In genomic region chr17:55238197-55238930, GRCh38 we compare ENCODE assay signal across 8 cellular contexts. TPM values are rescaled to one million over a fixed set of nuclear protein-coding genes. Genes with fewer than 3 reads are reported as not detected.
DNase-seq lines count a peak whose midpoint lies in the region; ATAC-seq and TF ChIP-seq lines count a peak whose summit lies in the region.

No MANE protein-coding gene starts in this region.

- no peak for TF ChIP-seq CTCF in brain microvascular endothelial cell (IDR thresholded peaks at IDR 0.05; ENCODE audit: low read depth, low read length, missing control alignments)
- peak in 3 of 5 experiments; percentile 12 to 21 (median 21) for TF ChIP-seq CTCF in gastrocnemius medialis (IDR thresholded peaks at IDR 0.05 in 4 of 5, conservative IDR thresholded peaks at IDR 0.05 in 1 of 5)

- in situ Hi-C loops in brain microvascular endothelial cell (cut with HindIII; ENCODE audit: low pct_ligation_motif_present, low sequenced_read_pairs) (no loop called here), gastrocnemius medialis (cut with MboI; ENCODE audit: low sequenced_read_pairs in 4 of 4) (no loop called here)

- H3K27me3 ChIP-seq in brain microvascular endothelial cell (replicated peaks) (no peaks in the 10 kb centered on the region), iPS DF 6.9 (ENCODE audit: control insufficient read depth, insufficient read depth, low read length) (peaks cover 2% of the 10 kb centered on the region; the same call in 1 of the 2 replicates), gastrocnemius medialis (no peaks in the 10 kb centered on the region)

- peak; percentile 79 for ATAC-seq in GM18508 (IDR thresholded peaks at IDR 0.05; ENCODE audit: insufficient read depth, unreplicated experiment)
- peak; percentile 95 for ATAC-seq in HG02970 (IDR thresholded peaks at IDR 0.05; ENCODE audit: low FRiP score, unreplicated experiment)
- ATAC-seq in gastrocnemius medialis = peak; percentile 96 to 97

- no peaks in the 10 kb centered on the region for H3K36me3 ChIP-seq in brain microvascular endothelial cell (replicated peaks)
- H3K36me3 ChIP-seq in iPS DF 6.9 (ENCODE audit: control insufficient read depth, insufficient read depth, low read length) = no peaks in the 10 kb centered on the region
- H3K36me3 ChIP-seq in gastrocnemius medialis = no peaks in the 10 kb centered on the region

- H3K27ac ChIP-seq in brain microvascular endothelial cell = no peak overlapping the region
- no peak overlapping the region for H3K27ac ChIP-seq in iPS DF 6.9 (ENCODE audit: low read length)
- peak overlapping the region; percentile 74 to 86 (median 82) for H3K27ac ChIP-seq in gastrocnemius medialis

- H3K9me3 ChIP-seq in iPS DF 6.9 (ENCODE audit: control insufficient read depth, insufficient read depth, low read length) (no peaks in the 10 kb centered on the region), gastrocnemius medialis (no peaks in the 10 kb centered on the region)

- DNase-seq in NCI-H187 treated with DMSO at 0.1 percent for 48 hours (lab: John Stamatoyannopoulos, UW) (peak; percentile 87), UCSD-AML1 (lab: John Stamatoyannopoulos, UW; ENCODE audit: unreplicated experiment) (peak; percentile 71), brain microvascular endothelial cell (peak; percentile 78), iPS DF 6.9 (ENCODE audit: low read depth, low spot score) (peak; percentile 93), gastrocnemius medialis (peak; percentile 86 to 92)
- DNase-seq in NK-92 treated with Interleukin-12 subunit alpha and Interleukin-12 subunit beta, amount 100 ng/mL, for 24 hours (lab: John Stamatoyannopoulos, UW) = no peak

- H3K4me3 ChIP-seq in brain microvascular endothelial cell (ENCODE audit: low read depth, low read length) (peak overlapping the region; percentile 63), iPS DF 6.9 (ENCODE audit: low read length) (peak overlapping the region; percentile 46; the same call in 1 of the 2 replicates), gastrocnemius medialis (peak overlapping the region; percentile 56 to 67 (median 61))

- intact Hi-C loops in gastrocnemius medialis (cut with DNase I; ENCODE audit: low total_unique reads) = loop anchor here (1.0 to 10.0 kb wide), 5 partner anchors 26 to 274 kb away; partner anchors contain the start of genes COX11, HLF, MMD and STXBP4

- peak in 1 of 2 donors; percentile 68 for TF ChIP-seq POLR2A in gastrocnemius medialis (IDR thresholded peaks at IDR 0.05)

- WGBS in iPS DF 6.9 (ENCODE audit: insufficient coverage, insufficient read length) = no CpG with 5 or more reads among the region's 67 CpGs

- H3K4me1 ChIP-seq in iPS DF 6.9 (ENCODE audit: control insufficient read depth, insufficient read depth, low read length) = no peaks in the 10 kb centered on the region
- peaks cover 10 to 11% of the 10 kb centered on the region in 2 donors for H3K4me1 ChIP-seq in gastrocnemius medialis

RNA-seq across cellular contexts. Expression of gene HLF, which starts 26.4 kb away (rescaled TPM):
- total RNA-seq in gastrocnemius medialis = 10 to 100 TPM in 2 of 4 donors, 1 to 10 TPM in 2; 7.7 to 14.8 (median 10.4) TPM

Comparison
In these comparisons a context has a peak if more than half of its experiments do, and no peak if none do; other contexts are left out.
1. H3K27ac ChIP-seq: peak in gastrocnemius medialis (4 of 4); none in brain microvascular endothelial cell (single experiment) and iPS DF 6.9 (single experiment).
2. Peak in every context shown above with its lines, with median percentiles within 50 percentile points of each other: ATAC-seq and H3K4me3 ChIP-seq.